ENCODE assay signal across 1 cellular context in the genomic region with DNA sequence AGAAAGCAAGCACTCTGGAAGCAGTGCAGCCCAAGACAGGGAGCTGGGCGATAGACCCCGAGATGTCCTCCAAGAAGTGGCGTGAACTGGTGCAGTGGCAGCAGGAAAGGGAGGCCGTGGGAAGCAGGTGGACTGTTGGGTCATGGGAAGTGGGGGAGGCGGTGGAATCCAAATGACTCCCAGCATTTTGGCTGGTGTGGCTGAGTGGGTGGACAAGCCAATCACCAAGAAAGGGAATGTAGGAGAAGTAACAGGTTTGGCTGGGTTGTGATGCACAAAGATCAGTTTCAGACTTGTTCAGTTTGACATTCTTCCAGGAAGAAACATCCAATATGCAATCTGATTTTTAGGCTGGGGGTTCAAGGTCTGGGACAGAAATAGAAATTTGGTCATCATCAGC.
TF ChIP-seq lines count a peak whose summit lies in the region.

No MANE protein-coding gene starts in this region.

TF ChIP-seq in GM23338, 12 proteins besides CTCF, POLR2A, EP300 and RAD21 (continued from another document):
- TF ChIP-seq, protein P1, sequence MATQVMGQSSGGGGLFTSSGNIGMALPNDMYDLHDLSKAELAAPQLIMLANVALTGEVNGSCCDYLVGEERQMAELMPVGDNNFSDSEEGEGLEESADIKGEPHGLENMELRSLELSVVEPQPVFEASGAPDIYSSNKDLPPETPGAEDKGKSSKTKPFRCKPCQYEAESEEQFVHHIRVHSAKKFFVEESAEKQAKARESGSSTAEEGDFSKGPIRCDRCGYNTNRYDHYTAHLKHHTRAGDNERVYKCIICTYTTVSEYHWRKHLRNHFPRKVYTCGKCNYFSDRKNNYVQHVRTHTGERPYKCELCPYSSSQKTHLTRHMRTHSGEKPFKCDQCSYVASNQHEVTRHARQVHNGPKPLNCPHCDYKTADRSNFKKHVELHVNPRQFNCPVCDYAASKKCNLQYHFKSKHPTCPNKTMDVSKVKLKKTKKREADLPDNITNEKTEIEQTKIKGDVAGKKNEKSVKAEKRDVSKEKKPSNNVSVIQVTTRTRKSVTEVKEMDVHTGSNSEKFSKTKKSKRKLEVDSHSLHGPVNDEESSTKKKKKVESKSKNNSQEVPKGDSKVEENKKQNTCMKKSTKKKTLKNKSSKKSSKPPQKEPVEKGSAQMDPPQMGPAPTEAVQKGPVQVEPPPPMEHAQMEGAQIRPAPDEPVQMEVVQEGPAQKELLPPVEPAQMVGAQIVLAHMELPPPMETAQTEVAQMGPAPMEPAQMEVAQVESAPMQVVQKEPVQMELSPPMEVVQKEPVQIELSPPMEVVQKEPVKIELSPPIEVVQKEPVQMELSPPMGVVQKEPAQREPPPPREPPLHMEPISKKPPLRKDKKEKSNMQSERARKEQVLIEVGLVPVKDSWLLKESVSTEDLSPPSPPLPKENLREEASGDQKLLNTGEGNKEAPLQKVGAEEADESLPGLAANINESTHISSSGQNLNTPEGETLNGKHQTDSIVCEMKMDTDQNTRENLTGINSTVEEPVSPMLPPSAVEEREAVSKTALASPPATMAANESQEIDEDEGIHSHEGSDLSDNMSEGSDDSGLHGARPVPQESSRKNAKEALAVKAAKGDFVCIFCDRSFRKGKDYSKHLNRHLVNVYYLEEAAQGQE (IDR thresholded peaks at IDR 0.05; ENCODE audit: unreplicated experiment), result no peak
- TF ChIP-seq ZNF114 (CRISPR knock-in tag; IDR thresholded peaks at IDR 0.05) (no peak), EZH2phosphoT487 (IDR thresholded peaks at IDR 0.05; ENCODE audit: unreplicated experiment) (no peak), POLR2AphosphoS5 (IDR thresholded peaks at IDR 0.05; ENCODE audit: low read depth) (no peak), EZH2 (IDR thresholded peaks at IDR 0.05; ENCODE audit: low read depth, unreplicated experiment) (no peak), CREB1 (CRISPR knock-in tag; IDR thresholded peaks at IDR 0.05; ENCODE audit: low read depth) (no peak), NANOG (IDR thresholded peaks at IDR 0.05; ENCODE audit: borderline replicate concordance) (no peak), STAT1 (IDR thresholded peaks at IDR 0.05; ENCODE audit: unreplicated experiment) (no peak)
- TF ChIP-seq, protein P2, sequence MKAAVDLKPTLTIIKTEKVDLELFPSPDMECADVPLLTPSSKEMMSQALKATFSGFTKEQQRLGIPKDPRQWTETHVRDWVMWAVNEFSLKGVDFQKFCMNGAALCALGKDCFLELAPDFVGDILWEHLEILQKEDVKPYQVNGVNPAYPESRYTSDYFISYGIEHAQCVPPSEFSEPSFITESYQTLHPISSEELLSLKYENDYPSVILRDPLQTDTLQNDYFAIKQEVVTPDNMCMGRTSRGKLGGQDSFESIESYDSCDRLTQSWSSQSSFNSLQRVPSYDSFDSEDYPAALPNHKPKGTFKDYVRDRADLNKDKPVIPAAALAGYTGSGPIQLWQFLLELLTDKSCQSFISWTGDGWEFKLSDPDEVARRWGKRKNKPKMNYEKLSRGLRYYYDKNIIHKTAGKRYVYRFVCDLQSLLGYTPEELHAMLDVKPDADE (IDR thresholded peaks at IDR 0.05), result no peak
